30 cellular contexts compared by ENCODE assay signal in the genomic region with DNA sequence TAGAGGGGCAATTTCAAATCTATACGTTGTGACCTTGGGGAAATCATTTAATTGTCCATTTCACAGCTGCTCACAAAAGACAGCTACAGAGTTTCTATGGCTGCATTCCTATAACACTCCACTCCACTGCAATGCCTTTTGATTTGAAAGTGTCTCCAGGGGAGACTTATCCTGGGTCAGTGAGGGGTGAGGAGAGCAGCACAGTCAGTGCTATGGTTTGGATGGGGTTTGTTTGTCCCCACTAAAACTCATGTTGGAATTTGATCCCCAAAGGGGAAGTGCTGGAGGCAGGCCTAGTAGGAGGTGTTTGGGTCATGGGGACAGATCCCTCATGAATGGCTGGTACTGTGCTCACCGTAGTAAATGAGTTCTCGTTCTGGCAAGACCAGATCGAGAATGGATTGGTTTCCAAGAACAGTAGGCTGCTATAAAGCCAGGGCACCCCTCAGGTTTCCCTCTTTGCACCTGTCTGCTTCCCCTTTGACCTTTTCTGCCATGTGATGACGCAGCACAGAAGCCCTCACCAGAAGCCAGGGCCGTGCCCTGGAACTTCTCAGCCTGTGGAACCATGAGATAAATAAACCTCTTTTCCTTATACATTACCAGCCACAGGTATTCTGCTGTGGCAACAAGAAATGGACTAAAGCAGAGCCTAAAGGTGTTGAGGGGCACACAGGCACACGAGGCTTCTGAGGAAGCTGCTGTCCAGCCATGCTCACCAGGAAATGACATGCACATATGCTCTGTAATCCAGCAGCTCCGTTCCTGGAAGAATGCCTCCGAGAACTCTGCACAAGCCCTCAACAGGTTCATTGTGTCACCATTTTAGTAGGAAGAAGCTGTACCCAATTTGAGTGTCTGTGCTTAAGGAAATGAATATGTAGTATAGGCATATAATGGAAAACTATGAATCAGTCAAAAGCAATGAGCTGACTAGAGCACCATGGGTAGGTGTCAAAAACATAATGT. TPM values are rescaled to one million over a fixed set of nuclear protein-coding genes. Genes with fewer than 3 reads are reported as not detected.
"Had no signal": no experiment of that assay in that cellular context is flagged by ENCODE, and none has a peak within 500 bp of the region (broad histone marks: within the 10 kb centered on the region; RNA-seq: fewer than 3 reads in every experiment).

No MANE protein-coding gene starts in this region.

- ATAC-seq: activated CD8-positive, alpha-beta memory T cell treated with anti-CD3 and anti-CD28 coated beads, Interleukin-2, amount 10 ng/mL, durations not matched to agents 7 days and 5 days; Right ventricle myocardium inferior had no signal

- H3K4me3 Mint-ChIP-seq: activated CD4-positive, alpha-beta memory T cell treated with anti-CD3 and anti-CD28 coated beads, Interleukin-2, amount 10 ng/mL, durations not matched to agents 7 days and 5 days; activated CD8-positive, alpha-beta memory T cell treated with anti-CD3 and anti-CD28 coated beads, Interleukin-2, amount 10 ng/mL, durations not matched to agents 7 days and 5 days; activated naive CD4-positive, alpha-beta T cell treated with anti-CD3 and anti-CD28 coated beads, Interleukin-2, amount 10 ng/mL, durations not matched to agents 7 days and 5 days; activated naive CD8-positive, alpha-beta T cell; IgD-negative memory B cell had no signal

- H3K36me3 Mint-ChIP-seq: activated naive CD4-positive, alpha-beta T cell treated with anti-CD3 and anti-CD28 coated beads, Interleukin-2, amount 10 ng/mL, durations not matched to agents 7 days and 5 days; IgD-negative memory B cell had no signal

- DNase-seq: activated CD4-positive, alpha-beta memory T cell treated with anti-CD3 and anti-CD28 coated beads, Interleukin-2, amount 10 ng/mL, durations not matched to agents 7 days and 5 days; activated CD4-positive, alpha-beta T cell treated with anti-CD3 and anti-CD28 coated beads for 1 hour; activated CD4-positive, alpha-beta T cell treated with anti-CD3 and anti-CD28 coated beads for 48 hours; activated CD4-positive, CD25-positive, alpha-beta regulatory T cell; activated CD8-positive, alpha-beta memory T cell treated with anti-CD3 and anti-CD28 coated beads for 24 hours; activated CD8-positive, alpha-beta memory T cell treated with anti-CD3 and anti-CD28 coated beads, Interleukin-2, amount 10 ng/mL, durations not matched to agents 7 days and 5 days; activated CD8-positive, alpha-beta memory T cell treated with anti-CD3 and anti-CD28 coated beads, Interleukin-2, amount 50 U/mL, for 48 hours; activated effector memory CD4-positive, alpha-beta T cell treated with Interleukin-2 at 50 U/mL for 16 hours; activated naive CD4-positive, alpha-beta T cell treated with anti-CD3 and anti-CD28 coated beads, Interleukin-2, amount 10 ng/mL, durations not matched to agents 7 days and 5 days; activated T-cell treated with anti-CD3 and anti-CD28 coated beads, Interleukin-2, amount 50 U/mL, for 48 hours; amniotic stem cell; Kasumi-1; KG1; MG63; NCI-H1092; NCI-H1436 treated with DMSO at 0.1 percent for 48 hours; NCI-H1694 treated with DMSO at 0.1 percent for 48 hours; NCI-H2029; NCI-H345; NCI-H524 treated with DMSO at 0.1 percent for 48 hours; NK-92 treated with Interleukin-12 subunit alpha and Interleukin-12 subunit beta, amount 100 ng/mL, for 24 hours; PC-9; T1000; WERI-Rb-1 had no signal

- H3K27ac Mint-ChIP-seq: activated CD4-positive, alpha-beta memory T cell treated with anti-CD3 and anti-CD28 coated beads, Interleukin-2, amount 10 ng/mL, durations not matched to agents 7 days and 5 days; activated CD8-positive, alpha-beta memory T cell treated with anti-CD3 and anti-CD28 coated beads, Interleukin-2, amount 10 ng/mL, durations not matched to agents 7 days and 5 days; activated naive CD4-positive, alpha-beta T cell treated with anti-CD3 and anti-CD28 coated beads, Interleukin-2, amount 10 ng/mL, durations not matched to agents 7 days and 5 days; activated naive CD8-positive, alpha-beta T cell; IgD-negative memory B cell had no signal

RNA-seq across cellular contexts. Expression of gene PAPOLB, which starts 5.0 kb away (rescaled TPM):
- total RNA-seq: activated CD4-positive, alpha-beta memory T cell treated with anti-CD3 and anti-CD28 coated beads, Interleukin-2, amount 10 ng/mL, durations not matched to agents 7 days and 5 days; OCI-LY7; PC-9; T-helper 1 cell treated with Interleukin-12 subunit alpha and Interleukin-12 subunit beta and Interleukin-4 antibody, amounts not matched to agents 30 ng/mL and 1 ng/mL, for 36 hours; T-helper 2 cell treated with Interferon-gamma antibody and Interleukin-4, amounts not matched to agents 100 ng/mL and 5 ng/mL, for 36 hours had no signal
